ENCODE assay signal across 9 cellular contexts in the genomic region with DNA sequence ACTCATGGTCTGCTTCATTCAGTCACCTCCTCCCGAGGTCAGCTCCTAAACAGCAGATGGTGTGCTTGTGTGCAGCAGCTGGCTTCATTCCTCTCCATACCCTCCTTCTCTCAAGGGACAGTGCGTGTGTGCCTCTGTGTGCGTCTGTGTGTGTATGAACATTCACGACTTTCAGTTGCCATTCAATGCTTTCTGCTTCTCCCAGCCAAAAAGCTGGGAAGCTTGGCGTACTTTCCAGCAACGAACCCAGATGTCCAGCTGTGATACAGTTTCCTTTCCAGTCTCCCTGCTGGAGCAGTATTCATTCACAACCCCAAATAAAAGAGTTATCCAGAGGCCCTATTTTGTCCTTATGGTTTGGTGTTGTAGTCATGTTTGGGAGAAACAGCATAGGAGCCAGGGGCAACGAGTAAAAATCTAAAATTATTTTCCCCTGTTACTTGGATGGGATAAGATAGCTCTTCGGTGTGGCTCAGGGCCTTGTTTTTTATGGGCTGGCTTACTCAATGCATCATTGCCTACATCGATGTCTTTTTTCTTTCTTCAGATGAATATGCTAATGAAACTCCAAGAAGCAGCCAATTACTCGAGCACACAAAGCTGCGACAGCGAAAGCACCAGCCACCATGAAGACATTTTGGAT.
DNase-seq lines count a peak whose midpoint lies in the region; ATAC-seq and TF ChIP-seq lines count a peak whose summit lies in the region.
"Had no signal": no experiment of that assay in that cellular context is flagged by ENCODE, and none has a peak within 500 bp of the region (broad histone marks: within the 10 kb centered on the region; RNA-seq: fewer than 3 reads in every experiment).

No MANE protein-coding gene starts in this region.

- intact Hi-C loops in Right ventricle myocardium inferior (cut with DNase I), result no loop called here
- intact Hi-C loops in left ventricle myocardium inferior (cut with micrococcal nuclease), result no loop called here
- intact Hi-C loops in gastrocnemius medialis (cut with DNase I; ENCODE audit: low total_unique reads), result no loop called here

- H3K9me2 ChIP-seq in OCI-LY1 (ENCODE audit: low read depth, low read length), result no peaks in the 10 kb centered on the region

- in situ Hi-C loops in gastrocnemius medialis (cut with MboI; ENCODE audit: low sequenced_read_pairs in 4 of 4), result no loop called here

- H3F3A ChIP-seq in OCI-LY1 (ENCODE audit: insufficient read depth, low read length), result no peaks in the 10 kb centered on the region

- no peaks in the 10 kb centered on the region for H3K4me1 ChIP-seq in right atrium auricular region
- H3K4me1 ChIP-seq in OCI-LY1 (ENCODE audit: insufficient read depth, low read length, severe bottlenecking), result peaks cover 32% of the 10 kb centered on the region
- H3K4me1 ChIP-seq in left ventricle myocardium inferior, result no peaks in the 10 kb centered on the region
- no peaks in the 10 kb centered on the region for H3K4me1 ChIP-seq in gastrocnemius medialis

- H3K36me3 ChIP-seq in right atrium auricular region (no peaks in the 10 kb centered on the region), OCI-LY1 (ENCODE audit: insufficient read depth, low read length) (no peaks in the 10 kb centered on the region), left ventricle myocardium inferior (no peaks in the 10 kb centered on the region), gastrocnemius medialis (no peaks in the 10 kb centered on the region)

- DNase-seq in Right ventricle myocardium inferior (ENCODE audit: missing footprints) (peak; percentile 64), right atrium auricular region (ENCODE audit: low spot score) (no peak), left ventricle myocardium inferior (peak; percentile 33), A172 (ENCODE audit: low spot score) (no peak), gastrocnemius medialis (no peak), OCI-M2 (lab: John Stamatoyannopoulos, UW; ENCODE audit: unreplicated experiment) (no peak)
- DNase-seq: activated CD8-positive, alpha-beta memory T cell treated with anti-CD3 and anti-CD28 coated beads, Interleukin-2, amount 50 U/mL, for 4 hours had no signal

- H3K9ac ChIP-seq in OCI-LY1 (ENCODE audit: low read length), result no peak overlapping the region

- H3K4me2 ChIP-seq in OCI-LY1 (ENCODE audit: low read length), result 0 out of 2 replicates have a peak overlapping the region, but pooled peaks have one; percentile 32

- no peak for TF ChIP-seq POLR2A in gastrocnemius medialis (IDR thresholded peaks at IDR 0.05)

- no peak overlapping the region for H2AFZ ChIP-seq in OCI-LY1 (ENCODE audit: low read length)

- TF ChIP-seq CTCF in right atrium auricular region (IDR thresholded peaks at IDR 0.05) (no peak), OCI-LY1 (IDR thresholded peaks at IDR 0.05; ENCODE audit: low read length) (no peak), left ventricle myocardium inferior (IDR thresholded peaks at IDR 0.05; ENCODE audit: borderline replicate concordance) (no peak), gastrocnemius medialis (IDR thresholded peaks at IDR 0.05 in 4 of 5, conservative IDR thresholded peaks at IDR 0.05 in 1 of 5) (no peak)

- H3K27ac ChIP-seq in right atrium auricular region (peak overlapping the region in 1 of 2 donors; percentile 35), OCI-LY1 (ENCODE audit: low read depth, low read length, poor library complexity, severe bottlenecking) (peak overlapping the region; percentile 77), left ventricle myocardium inferior (replicated peaks) (peak overlapping the region; percentile 65), gastrocnemius medialis (peak overlapping the region in 1 of 4 donors; percentile 11)

- H3K79me2 ChIP-seq in OCI-LY1 (ENCODE audit: insufficient read depth, low read length), result no peaks in the 10 kb centered on the region

- H3K4me3 ChIP-seq in right atrium auricular region (no peak overlapping the region), OCI-LY1 (ENCODE audit: low read depth, low read length, poor library complexity, severe bottlenecking) (no peak overlapping the region), left ventricle myocardium inferior (no peak overlapping the region), gastrocnemius medialis (no peak overlapping the region)

- H3K9me3 ChIP-seq in right atrium auricular region (no peaks in the 10 kb centered on the region), OCI-LY1 (ENCODE audit: low read length) (no peaks in the 10 kb centered on the region), left ventricle myocardium inferior (replicated peaks) (no peaks in the 10 kb centered on the region), gastrocnemius medialis (no peaks in the 10 kb centered on the region)

- peak; percentile 87 for ATAC-seq in Right ventricle myocardium inferior
- no peak for ATAC-seq in gastrocnemius medialis
- no peak for ATAC-seq in GM21360 (IDR thresholded peaks at IDR 0.05; ENCODE audit: unreplicated experiment)

- H3K27me3 ChIP-seq in right atrium auricular region, result no peaks in the 10 kb centered on the region
- no peaks in the 10 kb centered on the region for H3K27me3 ChIP-seq in OCI-LY1 (ENCODE audit: insufficient read depth, low read length)
- no peaks in the 10 kb centered on the region for H3K27me3 ChIP-seq in left ventricle myocardium inferior (ENCODE audit: low read depth)
- H3K27me3 ChIP-seq in gastrocnemius medialis, result no peaks in the 10 kb centered on the region

- no peaks in the 10 kb centered on the region for H4K20me1 ChIP-seq in OCI-LY1 (ENCODE audit: insufficient read depth, low read length)

Comparison
In these comparisons a context has a peak if more than half of its experiments do, and no peak if none do; other contexts are left out.
1. DNase-seq: peak in Right ventricle myocardium inferior (single experiment) and left ventricle myocardium inferior (single experiment); none in right atrium auricular region (single experiment), A172 (single experiment), gastrocnemius medialis (0 of 2) and OCI-M2 (single experiment).